ENCODE assay signal across 2 cellular contexts in the genomic region with DNA sequence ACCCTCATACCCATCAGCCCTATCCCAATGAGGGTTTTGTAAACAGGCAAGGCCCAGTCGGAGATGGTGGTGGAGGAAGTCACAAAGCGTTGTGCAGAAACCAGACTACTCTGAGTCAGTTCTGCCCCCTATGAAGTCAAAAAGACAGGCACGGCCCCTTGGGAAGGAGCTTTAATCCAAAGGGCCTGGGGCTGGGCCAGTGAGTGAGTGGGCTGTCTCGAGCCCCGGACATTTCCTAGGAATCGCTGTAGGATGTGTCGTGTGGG.
TF ChIP-seq lines count a peak whose summit lies in the region.

No MANE protein-coding gene starts in this region.

TF ChIP-seq in A549, 52 proteins besides CTCF, POLR2A, EP300 and RAD21:
- TF ChIP-seq SMC3 (IDR thresholded peaks at IDR 0.05) (no peak), CBX2 (IDR thresholded peaks at IDR 0.05; ENCODE audit: borderline replicate concordance, low read depth) (no peak), ZSCAN20 (CRISPR knock-in tag; IDR thresholded peaks at IDR 0.05) (no peak), FOSL2 (IDR thresholded peaks at IDR 0.05) (no peak), FOSL2 (CRISPR knock-in tag; IDR thresholded peaks at IDR 0.05) (no peak), ZC3H11A (IDR thresholded peaks at IDR 0.05) (no peak), KDM1A (IDR thresholded peaks at IDR 0.05; ENCODE audit: low read depth) (no peak), ZFP36 (IDR thresholded peaks at IDR 0.05; ENCODE audit: borderline replicate concordance, partially characterized antibody) (no peak), JUNB (IDR thresholded peaks at IDR 0.05) (no peak), HEYL (CRISPR knock-in tag; IDR thresholded peaks at IDR 0.05) (no peak), CHD4 (IDR thresholded peaks at IDR 0.05; ENCODE audit: borderline replicate concordance) (no peak), FOSB (CRISPR knock-in tag; IDR thresholded peaks at IDR 0.05) (no peak), MAFK (IDR thresholded peaks at IDR 0.05; ENCODE audit: partially characterized antibody) (no peak), CHD2 (IDR thresholded peaks at IDR 0.05; ENCODE audit: low read length, partially characterized antibody) (no peak), FOXS1 (CRISPR knock-in tag; IDR thresholded peaks at IDR 0.05) (no peak), EHMT2 (IDR thresholded peaks at IDR 0.05; ENCODE audit: low read depth) (no peak)
- TF ChIP-seq, protein P1, sequence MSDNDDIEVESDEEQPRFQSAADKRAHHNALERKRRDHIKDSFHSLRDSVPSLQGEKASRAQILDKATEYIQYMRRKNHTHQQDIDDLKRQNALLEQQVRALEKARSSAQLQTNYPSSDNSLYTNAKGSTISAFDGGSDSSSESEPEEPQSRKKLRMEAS (IDR thresholded peaks at IDR 0.05): no peak
- TF ChIP-seq, protein P2, sequence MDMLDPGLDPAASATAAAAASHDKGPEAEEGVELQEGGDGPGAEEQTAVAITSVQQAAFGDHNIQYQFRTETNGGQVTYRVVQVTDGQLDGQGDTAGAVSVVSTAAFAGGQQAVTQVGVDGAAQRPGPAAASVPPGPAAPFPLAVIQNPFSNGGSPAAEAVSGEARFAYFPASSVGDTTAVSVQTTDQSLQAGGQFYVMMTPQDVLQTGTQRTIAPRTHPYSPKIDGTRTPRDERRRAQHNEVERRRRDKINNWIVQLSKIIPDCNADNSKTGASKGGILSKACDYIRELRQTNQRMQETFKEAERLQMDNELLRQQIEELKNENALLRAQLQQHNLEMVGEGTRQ (IDR thresholded peaks at IDR 0.05): no peak
- TF ChIP-seq, protein P3, sequence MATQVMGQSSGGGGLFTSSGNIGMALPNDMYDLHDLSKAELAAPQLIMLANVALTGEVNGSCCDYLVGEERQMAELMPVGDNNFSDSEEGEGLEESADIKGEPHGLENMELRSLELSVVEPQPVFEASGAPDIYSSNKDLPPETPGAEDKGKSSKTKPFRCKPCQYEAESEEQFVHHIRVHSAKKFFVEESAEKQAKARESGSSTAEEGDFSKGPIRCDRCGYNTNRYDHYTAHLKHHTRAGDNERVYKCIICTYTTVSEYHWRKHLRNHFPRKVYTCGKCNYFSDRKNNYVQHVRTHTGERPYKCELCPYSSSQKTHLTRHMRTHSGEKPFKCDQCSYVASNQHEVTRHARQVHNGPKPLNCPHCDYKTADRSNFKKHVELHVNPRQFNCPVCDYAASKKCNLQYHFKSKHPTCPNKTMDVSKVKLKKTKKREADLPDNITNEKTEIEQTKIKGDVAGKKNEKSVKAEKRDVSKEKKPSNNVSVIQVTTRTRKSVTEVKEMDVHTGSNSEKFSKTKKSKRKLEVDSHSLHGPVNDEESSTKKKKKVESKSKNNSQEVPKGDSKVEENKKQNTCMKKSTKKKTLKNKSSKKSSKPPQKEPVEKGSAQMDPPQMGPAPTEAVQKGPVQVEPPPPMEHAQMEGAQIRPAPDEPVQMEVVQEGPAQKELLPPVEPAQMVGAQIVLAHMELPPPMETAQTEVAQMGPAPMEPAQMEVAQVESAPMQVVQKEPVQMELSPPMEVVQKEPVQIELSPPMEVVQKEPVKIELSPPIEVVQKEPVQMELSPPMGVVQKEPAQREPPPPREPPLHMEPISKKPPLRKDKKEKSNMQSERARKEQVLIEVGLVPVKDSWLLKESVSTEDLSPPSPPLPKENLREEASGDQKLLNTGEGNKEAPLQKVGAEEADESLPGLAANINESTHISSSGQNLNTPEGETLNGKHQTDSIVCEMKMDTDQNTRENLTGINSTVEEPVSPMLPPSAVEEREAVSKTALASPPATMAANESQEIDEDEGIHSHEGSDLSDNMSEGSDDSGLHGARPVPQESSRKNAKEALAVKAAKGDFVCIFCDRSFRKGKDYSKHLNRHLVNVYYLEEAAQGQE (IDR thresholded peaks at IDR 0.05): no peak
TF ChIP-seq in A549: peak in this region for 0.

TF ChIP-seq in GM12878, 131 proteins besides CTCF, POLR2A, EP300 and RAD21:
- no peak for TF ChIP-seq ETV6 (conservative IDR thresholded peaks at IDR 0.05 in 1 of 2, IDR thresholded peaks at IDR 0.05 in 1 of 2; ENCODE audit: borderline replicate concordance in 1 of 2, low read depth in 1 of 2)
- TF ChIP-seq, protein P4, sequence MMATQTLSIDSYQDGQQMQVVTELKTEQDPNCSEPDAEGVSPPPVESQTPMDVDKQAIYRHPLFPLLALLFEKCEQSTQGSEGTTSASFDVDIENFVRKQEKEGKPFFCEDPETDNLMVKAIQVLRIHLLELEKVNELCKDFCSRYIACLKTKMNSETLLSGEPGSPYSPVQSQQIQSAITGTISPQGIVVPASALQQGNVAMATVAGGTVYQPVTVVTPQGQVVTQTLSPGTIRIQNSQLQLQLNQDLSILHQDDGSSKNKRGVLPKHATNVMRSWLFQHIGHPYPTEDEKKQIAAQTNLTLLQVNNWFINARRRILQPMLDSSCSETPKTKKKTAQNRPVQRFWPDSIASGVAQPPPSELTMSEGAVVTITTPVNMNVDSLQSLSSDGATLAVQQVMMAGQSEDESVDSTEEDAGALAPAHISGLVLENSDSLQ (IDR thresholded peaks at IDR 0.05): no peak
- TF ChIP-seq BACH1 (IDR thresholded peaks at IDR 0.05; ENCODE audit: borderline replicate concordance): no peak
- TF ChIP-seq STAT3 (IDR thresholded peaks at IDR 0.05; ENCODE audit: low read depth, low read length): no peak
- TF ChIP-seq BRCA1 (IDR thresholded peaks at IDR 0.05; ENCODE audit: low read depth, low read length): no peak
- TF ChIP-seq, protein P5, sequence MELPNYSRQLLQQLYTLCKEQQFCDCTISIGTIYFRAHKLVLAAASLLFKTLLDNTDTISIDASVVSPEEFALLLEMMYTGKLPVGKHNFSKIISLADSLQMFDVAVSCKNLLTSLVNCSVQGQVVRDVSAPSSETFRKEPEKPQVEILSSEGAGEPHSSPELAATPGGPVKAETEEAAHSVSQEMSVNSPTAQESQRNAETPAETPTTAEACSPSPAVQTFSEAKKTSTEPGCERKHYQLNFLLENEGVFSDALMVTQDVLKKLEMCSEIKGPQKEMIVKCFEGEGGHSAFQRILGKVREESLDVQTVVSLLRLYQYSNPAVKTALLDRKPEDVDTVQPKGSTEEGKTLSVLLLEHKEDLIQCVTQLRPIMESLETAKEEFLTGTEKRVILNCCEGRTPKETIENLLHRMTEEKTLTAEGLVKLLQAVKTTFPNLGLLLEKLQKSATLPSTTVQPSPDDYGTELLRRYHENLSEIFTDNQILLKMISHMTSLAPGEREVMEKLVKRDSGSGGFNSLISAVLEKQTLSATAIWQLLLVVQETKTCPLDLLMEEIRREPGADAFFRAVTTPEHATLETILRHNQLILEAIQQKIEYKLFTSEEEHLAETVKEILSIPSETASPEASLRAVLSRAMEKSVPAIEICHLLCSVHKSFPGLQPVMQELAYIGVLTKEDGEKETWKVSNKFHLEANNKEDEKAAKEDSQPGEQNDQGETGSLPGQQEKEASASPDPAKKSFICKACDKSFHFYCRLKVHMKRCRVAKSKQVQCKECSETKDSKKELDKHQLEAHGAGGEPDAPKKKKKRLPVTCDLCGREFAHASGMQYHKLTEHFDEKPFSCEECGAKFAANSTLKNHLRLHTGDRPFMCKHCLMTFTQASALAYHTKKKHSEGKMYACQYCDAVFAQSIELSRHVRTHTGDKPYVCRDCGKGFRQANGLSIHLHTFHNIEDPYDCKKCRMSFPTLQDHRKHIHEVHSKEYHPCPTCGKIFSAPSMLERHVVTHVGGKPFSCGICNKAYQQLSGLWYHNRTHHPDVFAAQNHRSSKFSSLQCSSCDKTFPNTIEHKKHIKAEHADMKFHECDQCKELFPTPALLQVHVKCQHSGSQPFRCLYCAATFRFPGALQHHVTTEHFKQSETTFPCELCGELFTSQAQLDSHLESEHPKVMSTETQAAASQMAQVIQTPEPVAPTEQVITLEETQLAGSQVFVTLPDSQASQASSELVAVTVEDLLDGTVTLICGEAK (IDR thresholded peaks at IDR 0.05; ENCODE audit: borderline replicate concordance): no peak
- no peak for TF ChIP-seq RFX5 (IDR thresholded peaks at IDR 0.05; ENCODE audit: low read depth, low read length)
- no peak for TF ChIP-seq CREB1 (IDR thresholded peaks at IDR 0.05; ENCODE audit: low read depth)
